ENCODE assay signal across 10 cellular contexts in genomic region chr5:31194458-31194808, GRCh38. TPM values are rescaled to one million over a fixed set of nuclear protein-coding genes. Genes with fewer than 3 reads are reported as not detected.
DNase-seq lines count a peak whose midpoint lies in the region; TF ChIP-seq lines count a peak whose summit lies in the region.
"Had no signal": no experiment of that assay in that cellular context is flagged by ENCODE, and none has a peak within 500 bp of the region (broad histone marks: within the 10 kb centered on the region; RNA-seq: fewer than 3 reads in every experiment).

No MANE protein-coding gene starts in this region.

- TF ChIP-seq CTCF in HEK293 (tag by site-specific recombination; IDR thresholded peaks at IDR 0.05) (no peak), brain microvascular endothelial cell (IDR thresholded peaks at IDR 0.05; ENCODE audit: low read depth, low read length, missing control alignments) (no peak)

- H3K4me1 ChIP-seq in HEK293 (ENCODE audit: control insufficient read depth, insufficient read depth, low read length) = peaks cover 6% of the 10 kb centered on the region; the same call in 1 of the 2 replicates
- H3K4me1 ChIP-seq in skeletal muscle satellite cell (ENCODE audit: control insufficient read depth, insufficient read depth, low read length) = peaks cover 6% of the 10 kb centered on the region

- peak overlapping the region; percentile 77 for H3K4me2 ChIP-seq in skeletal muscle satellite cell (ENCODE audit: low read length)

- in situ Hi-C loops in brain microvascular endothelial cell (cut with HindIII; ENCODE audit: low pct_ligation_motif_present, low sequenced_read_pairs) = no loop called here

- no peak overlapping the region for H3K27ac ChIP-seq in HEK293 (ENCODE audit: extremely low read depth, low read depth, low read length)
- H3K27ac ChIP-seq in brain microvascular endothelial cell = peak overlapping the region; percentile 75

- DNase-seq in brain microvascular endothelial cell (no peak), inferior parietal cortex (ENCODE audit: extremely low spot score) (peak; percentile 15), AML-193 (lab: John Stamatoyannopoulos, UW) (no peak), KG1 (lab: John Stamatoyannopoulos, UW) (no peak), cerebellum (ENCODE audit: low spot score) (no peak)
- no peak for DNase-seq in stimulated activated CD4-positive, alpha-beta T cell treated with anti-CD3 and anti-CD28 coated beads, Interleukin-4, amount 100 ng/mL, for 1 hour
- DNase-seq: NCI-H2029; stimulated activated CD4-positive, alpha-beta T cell treated with anti-CD3 and anti-CD28 coated beads, Interleukin-4, amount 100 ng/mL, for 4 hours had no signal

- H3K27me3 ChIP-seq in brain microvascular endothelial cell (replicated peaks) (no peaks in the 10 kb centered on the region), skeletal muscle satellite cell (ENCODE audit: control insufficient read depth, insufficient read depth, low read length) (peaks cover 51% of the 10 kb centered on the region)

- H3K36me3 ChIP-seq in HEK293 (ENCODE audit: control insufficient read depth in 2 of 2, insufficient read depth in 1 of 2, low read length in 2 of 2) (no peaks in the 10 kb centered on the region), brain microvascular endothelial cell (replicated peaks) (no peaks in the 10 kb centered on the region), skeletal muscle satellite cell (ENCODE audit: insufficient read depth, low read length) (no peaks in the 10 kb centered on the region)

- CTCF ChIA-PET in HEK293 (lab: Yijun Ruan, JAX) = interaction anchor here (1.5 kb wide), 1 partner anchor 38 kb away, joined by 4 read pairs; no protein-coding TSS in a partner anchor

- H3K4me3 ChIP-seq in HEK293 (ENCODE audit: low read depth, low read length) (peak overlapping the region; percentile 61), brain microvascular endothelial cell (ENCODE audit: low read depth, low read length) (peak overlapping the region; percentile 75), skeletal muscle satellite cell (ENCODE audit: low read length) (peak overlapping the region; percentile 56)

- H3K9me3 ChIP-seq in HEK293 (ENCODE audit: control insufficient read depth, insufficient read depth, low read depth, low read length) = no peaks in the 10 kb centered on the region
- no peaks in the 10 kb centered on the region for H3K9me3 ChIP-seq in skeletal muscle satellite cell (replicated peaks; ENCODE audit: low read length)

- no peak overlapping the region for H3K9ac ChIP-seq in skeletal muscle satellite cell (ENCODE audit: low read depth, low read length)

- POLR2A ChIA-PET in HEK293 (lab: Yijun Ruan, JAX) = no interaction called here

TF ChIP-seq in HEK293, 187 proteins besides CTCF, POLR2A, EP300 and RAD21 (continues in another document):
- TF ChIP-seq PRDM2 (tag by site-specific recombination; IDR thresholded peaks at IDR 0.05; ENCODE audit: borderline replicate concordance) (no peak), ZNF501 (tag by site-specific recombination; IDR thresholded peaks at IDR 0.05) (no peak), ZBTB6 (tag by site-specific recombination; IDR thresholded peaks at IDR 0.05) (no peak), ZBTB44 (tag by site-specific recombination; IDR thresholded peaks at IDR 0.05) (no peak), ZNF423 (tag by site-specific recombination; IDR thresholded peaks at IDR 0.05) (no peak), ZBTB11 (tag by site-specific recombination; conservative IDR thresholded peaks at IDR 0.05; ENCODE audit: low read depth) (no peak)

RNA-seq across cellular contexts. Expression of gene CDH6, which starts 0.9 kb away (rescaled TPM):
- not detected in 2 replicates for total RNA-seq in skeletal muscle satellite cell (2012; rRNA removed)
- 13.5 TPM for total RNA-seq in cerebellum
